ENCODE assay signal across 18 cellular contexts in genomic region chr14:96565811-96566210, GRCh38.
"Had no signal": no experiment of that assay in that cellular context is flagged by ENCODE, and none has a peak within 500 bp of the region (broad histone marks: within the 10 kb centered on the region; RNA-seq: fewer than 3 reads in every experiment).

No MANE protein-coding gene starts in this region.

- H3K27me3 ChIP-seq: breast epithelium, hepatocyte, left lung, transverse colon had no signal

- H3K27ac Mint-ChIP-seq: activated naive CD8-positive, alpha-beta T cell; natural killer cell treated with Interleukin-12 subunit alpha and Interleukin-12 subunit beta and Interleukin-15 and Interleukin-18, amount 100 ng/mL, for 72 hours had no signal

- H3K9me3 ChIP-seq: breast epithelium, left lung, transverse colon had no signal

- H3K4me1 ChIP-seq: breast epithelium, left lung, transverse colon had no signal

- DNase-seq: activated CD4-positive, alpha-beta T cell treated with anti-CD3 and anti-CD28 coated beads, Interleukin-2, amount 50 U/mL, for 4 hours; activated effector memory CD4-positive, alpha-beta T cell treated with anti-CD3 and anti-CD28 coated beads, Interleukin-2, amount 50 U/mL, for 16 hours; aorta; islet precursor cell; left lung; nucleus accumbens; posterior cingulate gyrus; retina; stimulated activated CD4-positive, alpha-beta T cell treated with anti-CD3 and anti-CD28 coated beads, Interleukin-2, amount 100 ng/mL, for 48 hours; stimulated activated naive CD4-positive, alpha-beta T cell; substantia nigra; T-helper 9 cell; transverse colon had no signal

- H3K27ac ChIP-seq: breast epithelium, hepatocyte, left lung, transverse colon had no signal

- ATAC-seq: activated CD4-positive, CD25-positive, alpha-beta regulatory T cell treated with anti-CD3 and anti-CD28 coated beads, Interleukin-2, amount 50 U/mL, for 24 hours; left lung; natural killer cell treated with Interleukin-12 subunit alpha and Interleukin-12 subunit beta and Interleukin-15 and Interleukin-18, amount 100 ng/mL, for 72 hours had no signal

- H3K4me3 ChIP-seq: breast epithelium, hepatocyte, left lung, transverse colon had no signal

- H3K4me3 Mint-ChIP-seq: activated naive CD8-positive, alpha-beta T cell; natural killer cell treated with Interleukin-12 subunit alpha and Interleukin-12 subunit beta and Interleukin-15 and Interleukin-18, amount 100 ng/mL, for 72 hours had no signal

- H3K36me3 ChIP-seq: breast epithelium had no signal

- H3K27me3 Mint-ChIP-seq: activated naive CD8-positive, alpha-beta T cell; natural killer cell treated with Interleukin-12 subunit alpha and Interleukin-12 subunit beta and Interleukin-15 and Interleukin-18, amount 100 ng/mL, for 72 hours had no signal
